In the genomic region with DNA sequence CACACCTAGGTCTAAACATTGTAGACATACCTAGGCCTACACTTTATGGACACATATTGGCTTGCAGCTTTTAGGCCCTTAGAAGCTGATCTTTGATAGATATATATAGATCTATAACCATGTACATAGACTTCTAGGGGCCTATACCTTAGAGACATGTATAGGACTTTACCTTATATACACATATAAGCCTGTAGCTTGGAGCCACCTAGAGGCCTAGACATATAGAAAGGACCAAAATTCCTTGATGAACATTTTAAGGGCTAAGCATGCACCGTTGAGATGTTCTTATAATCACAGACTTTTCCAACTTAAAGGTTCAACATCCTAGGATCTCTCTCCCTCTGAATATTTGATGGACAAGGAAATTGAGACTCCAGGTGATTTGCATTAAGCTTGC, we compare ENCODE assay signal across 10 cellular contexts.
DNase-seq lines count a peak whose midpoint lies in the region; TF ChIP-seq lines count a peak whose summit lies in the region.
"Had no signal": no experiment of that assay in that cellular context is flagged by ENCODE, and none has a peak within 500 bp of the region (broad histone marks: within the 10 kb centered on the region; RNA-seq: fewer than 3 reads in every experiment).

No MANE protein-coding gene starts in this region.

- peak; percentile 53 for TF ChIP-seq CTCF in C4-2B (conservative IDR thresholded peaks at IDR 0.05)
- peak; percentile 23 for TF ChIP-seq CTCF in HFF-Myc (IDR thresholded peaks at IDR 0.05; ENCODE audit: low read depth, low read length, missing control alignments)
- TF ChIP-seq CTCF in SK-N-SH (IDR thresholded peaks at IDR 0.05), result no peak
- no peak for TF ChIP-seq CTCF in tibial nerve (IDR thresholded peaks at IDR 0.05)

- H2AFZ ChIP-seq in SK-N-SH (ENCODE audit: low read depth), result no peak overlapping the region

- no peak for TF ChIP-seq EP300 in SK-N-SH (IDR thresholded peaks at IDR 0.05; ENCODE audit: borderline replicate concordance in 1 of 2, low read depth in 1 of 2, low read length in 1 of 2)
- TF ChIP-seq EP300 in tibial nerve (IDR thresholded peaks at IDR 0.05), result no peak

- H4K20me1 ChIP-seq in SK-N-SH (ENCODE audit: insufficient read depth), result no peaks in the 10 kb centered on the region

- no peaks in the 10 kb centered on the region for H3K36me3 ChIP-seq in SK-N-SH (replicated peaks in 1 of 2; ENCODE audit: control insufficient read depth in 1 of 2, insufficient read depth in 2 of 2, low read length in 1 of 2)
- H3K36me3 ChIP-seq in tibial nerve, result no peaks in the 10 kb centered on the region
- H3K36me3 ChIP-seq: ovary had no signal

- DNase-seq in HFF-Myc (ENCODE audit: extremely low read depth, low read depth) (no peak), RKO (ENCODE audit: low spot score) (peak; percentile 25), fibroblast of peridontal ligament (ENCODE audit: extremely low read depth) (peak; percentile 23), T-helper 2 cell (no peak), HPDE6-E6E7 (ENCODE audit: extremely low spot score) (no peak), SK-N-SH (no peak), tibial nerve (ENCODE audit: low spot score in 2 of 2) (no peak)
- DNase-seq: ovary, testis had no signal

- no peak overlapping the region for H3K27ac ChIP-seq in C4-2B
- H3K27ac ChIP-seq in SK-N-SH (ENCODE audit: low read depth in 2 of 2, low read length in 1 of 2), result no peak overlapping the region
- H3K27ac ChIP-seq in tibial nerve, result no peak overlapping the region
- H3K27ac ChIP-seq: ovary, testis had no signal

- H3K4me3 ChIP-seq in HFF-Myc (replicated peaks; ENCODE audit: low read depth, low read length), result no peak overlapping the region
- H3K4me3 ChIP-seq in SK-N-SH (ENCODE audit: low read depth in 2 of 2, low read length in 1 of 2), result no peak overlapping the region
- H3K4me3 ChIP-seq in tibial nerve, result no peak overlapping the region
- H3K4me3 ChIP-seq: ovary, testis had no signal

- CTCF ChIA-PET in SK-N-SH (lab: Yijun Ruan, JAX), result interaction anchor here (1.4 kb wide), 1 partner anchor 464 kb away, joined by 6 read pairs; no protein-coding TSS in a partner anchor

- no peak overlapping the region for H3K4me2 ChIP-seq in SK-N-SH

- H3K9me3 ChIP-seq in SK-N-SH, result no peaks in the 10 kb centered on the region
- H3K9me3 ChIP-seq in tibial nerve, result peaks cover 0 to 3% (median 0%) of the 10 kb centered on the region in 4 donors
- H3K9me3 ChIP-seq: ovary, testis had no signal

- no peak for TF ChIP-seq RAD21 in SK-N-SH (IDR thresholded peaks at IDR 0.05; ENCODE audit: low read length)

- H3K79me2 ChIP-seq in SK-N-SH (ENCODE audit: insufficient read depth), result no peaks in the 10 kb centered on the region

- no peaks in the 10 kb centered on the region for H3F3A ChIP-seq in SK-N-SH (replicated peaks; ENCODE audit: insufficient read depth)

- no peak overlapping the region for H3K9ac ChIP-seq in SK-N-SH

- WGBS in SK-N-SH (ENCODE audit: low lambda C conversion rate), result 20% methylated on average over 1 of the region's 1 CpG
- 67 to 92% methylated on average over 1 of the region's 1 CpG for WGBS in tibial nerve, 2 donors

- H3K4me1 ChIP-seq in SK-N-SH (ENCODE audit: control insufficient read depth in 1 of 2, insufficient read depth in 2 of 2, low read depth in 1 of 2, low read length in 1 of 2) (no peaks in the 10 kb centered on the region), tibial nerve (no peaks in the 10 kb centered on the region)
- H3K4me1 ChIP-seq: testis had no signal

- POLR2A ChIA-PET in SK-N-SH (lab: Yijun Ruan, JAX), result no interaction called here

- H3K27me3 ChIP-seq in SK-N-SH (ENCODE audit: insufficient read depth) (no peaks in the 10 kb centered on the region), tibial nerve (no peaks in the 10 kb centered on the region)
- H3K27me3 ChIP-seq: ovary, testis had no signal

- no peaks in the 10 kb centered on the region for H3K9me2 ChIP-seq in SK-N-SH

- TF ChIP-seq POLR2A in tibial nerve (IDR thresholded peaks at IDR 0.05), result no peak

TF ChIP-seq in SK-N-SH, 30 proteins besides CTCF, POLR2A, EP300 and RAD21 (continues in another document):
- no peak for TF ChIP-seq FOXJ3 (CRISPR knock-in tag; IDR thresholded peaks at IDR 0.05)
- TF ChIP-seq JUND (IDR thresholded peaks at IDR 0.05), result no peak
- no peak for TF ChIP-seq TEAD4 (IDR thresholded peaks at IDR 0.05; ENCODE audit: borderline replicate concordance, insufficient read depth)
- no peak for TF ChIP-seq RXRA (IDR thresholded peaks at IDR 0.05; ENCODE audit: borderline replicate concordance, low read depth)
- TF ChIP-seq USF2 (IDR thresholded peaks at IDR 0.05; ENCODE audit: borderline replicate concordance, low read depth, low read length), result no peak
- TF ChIP-seq USF1 (IDR thresholded peaks at IDR 0.05; ENCODE audit: borderline replicate concordance, low read depth), result no peak
- TF ChIP-seq POLR2AphosphoS5 (IDR thresholded peaks at IDR 0.05; ENCODE audit: low read depth, low read length), result no peak
- TF ChIP-seq SIN3A (IDR thresholded peaks at IDR 0.05; ENCODE audit: borderline replicate concordance, low read depth, low read length), result no peak
- TF ChIP-seq PBX3 (IDR thresholded peaks at IDR 0.05), result no peak
- no peak for TF ChIP-seq SMC3 (IDR thresholded peaks at IDR 0.05; ENCODE audit: low read depth, low read length)
- TF ChIP-seq, protein P1, sequence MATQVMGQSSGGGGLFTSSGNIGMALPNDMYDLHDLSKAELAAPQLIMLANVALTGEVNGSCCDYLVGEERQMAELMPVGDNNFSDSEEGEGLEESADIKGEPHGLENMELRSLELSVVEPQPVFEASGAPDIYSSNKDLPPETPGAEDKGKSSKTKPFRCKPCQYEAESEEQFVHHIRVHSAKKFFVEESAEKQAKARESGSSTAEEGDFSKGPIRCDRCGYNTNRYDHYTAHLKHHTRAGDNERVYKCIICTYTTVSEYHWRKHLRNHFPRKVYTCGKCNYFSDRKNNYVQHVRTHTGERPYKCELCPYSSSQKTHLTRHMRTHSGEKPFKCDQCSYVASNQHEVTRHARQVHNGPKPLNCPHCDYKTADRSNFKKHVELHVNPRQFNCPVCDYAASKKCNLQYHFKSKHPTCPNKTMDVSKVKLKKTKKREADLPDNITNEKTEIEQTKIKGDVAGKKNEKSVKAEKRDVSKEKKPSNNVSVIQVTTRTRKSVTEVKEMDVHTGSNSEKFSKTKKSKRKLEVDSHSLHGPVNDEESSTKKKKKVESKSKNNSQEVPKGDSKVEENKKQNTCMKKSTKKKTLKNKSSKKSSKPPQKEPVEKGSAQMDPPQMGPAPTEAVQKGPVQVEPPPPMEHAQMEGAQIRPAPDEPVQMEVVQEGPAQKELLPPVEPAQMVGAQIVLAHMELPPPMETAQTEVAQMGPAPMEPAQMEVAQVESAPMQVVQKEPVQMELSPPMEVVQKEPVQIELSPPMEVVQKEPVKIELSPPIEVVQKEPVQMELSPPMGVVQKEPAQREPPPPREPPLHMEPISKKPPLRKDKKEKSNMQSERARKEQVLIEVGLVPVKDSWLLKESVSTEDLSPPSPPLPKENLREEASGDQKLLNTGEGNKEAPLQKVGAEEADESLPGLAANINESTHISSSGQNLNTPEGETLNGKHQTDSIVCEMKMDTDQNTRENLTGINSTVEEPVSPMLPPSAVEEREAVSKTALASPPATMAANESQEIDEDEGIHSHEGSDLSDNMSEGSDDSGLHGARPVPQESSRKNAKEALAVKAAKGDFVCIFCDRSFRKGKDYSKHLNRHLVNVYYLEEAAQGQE (IDR thresholded peaks at IDR 0.05; ENCODE audit: low read depth, low read length), result no peak
- TF ChIP-seq ZBTB33 (IDR thresholded peaks at IDR 0.05; ENCODE audit: borderline replicate concordance, low read depth), result no peak
- TF ChIP-seq NRF1 (IDR thresholded peaks at IDR 0.05; ENCODE audit: low read depth, low read length), result no peak
- TF ChIP-seq RCOR1 (IDR thresholded peaks at IDR 0.05; ENCODE audit: low read length), result no peak
- no peak for TF ChIP-seq GABPA (IDR thresholded peaks at IDR 0.05; ENCODE audit: low read depth)
- TF ChIP-seq CHD2 (IDR thresholded peaks at IDR 0.05; ENCODE audit: low read length, partially characterized antibody), result no peak

Comparison
In these comparisons a context has a peak if more than half of its experiments do, and no peak if none do; other contexts are left out.
1. CTCF ChIP-seq: peak in C4-2B (single experiment) and HFF-Myc (single experiment); none in SK-N-SH (single experiment) and tibial nerve (0 of 5).
2. DNase-seq: peak in RKO (single experiment) and fibroblast of peridontal ligament (single experiment); none in HFF-Myc (single experiment), T-helper 2 cell (0 of 5), HPDE6-E6E7 (single experiment), SK-N-SH (single experiment) and tibial nerve (0 of 2).